ENCODE assay signal across 1 cellular context in the genomic region with DNA sequence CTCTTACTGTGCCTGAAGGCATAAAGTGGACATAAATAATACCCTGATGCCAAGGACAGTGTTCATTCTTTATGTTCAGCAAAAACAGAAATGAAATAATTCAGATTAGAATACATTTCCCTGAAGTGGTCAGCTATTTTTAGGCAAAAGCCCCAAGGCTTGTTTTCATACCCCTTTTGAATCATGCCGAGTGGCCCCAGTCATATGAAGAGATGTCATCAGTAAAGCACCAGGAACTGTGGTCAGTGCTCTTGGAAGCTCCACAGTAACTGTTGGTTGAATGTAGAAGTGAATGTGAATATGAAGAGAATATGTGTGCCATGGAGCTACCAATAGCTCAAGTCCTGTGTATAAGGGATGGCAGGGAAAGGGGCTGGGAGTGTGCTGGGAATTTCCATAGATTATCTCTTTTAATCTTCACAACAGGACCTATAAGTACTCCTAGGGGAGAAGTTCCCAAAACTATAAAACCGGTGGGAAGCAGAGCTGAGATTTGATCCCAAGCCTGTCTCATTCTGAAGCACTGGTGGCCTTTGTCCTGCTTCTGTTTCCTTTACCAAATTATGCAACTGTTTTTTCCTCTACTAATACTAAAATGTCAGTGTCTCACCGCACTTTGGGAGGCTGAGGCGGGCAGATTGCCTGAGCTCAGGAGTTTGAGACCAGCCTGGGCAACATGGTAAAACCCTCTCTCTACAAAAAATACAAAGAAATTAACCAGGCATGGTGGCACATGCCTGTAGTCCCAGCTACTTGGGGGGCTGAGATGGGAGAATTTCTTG.
TF ChIP-seq lines count a peak whose summit lies in the region.

No MANE protein-coding gene starts in this region.

TF ChIP-seq in HepG2, 621 proteins besides CTCF, POLR2A, EP300 and RAD21 (continued from another document):
- TF ChIP-seq RXRB (CRISPR knock-in tag; IDR thresholded peaks at IDR 0.05; ENCODE audit: borderline replicate concordance) (peak; percentile 43; the same call in 1 of the 2 replicates), ETV6 (CRISPR knock-in tag; conservative IDR thresholded peaks at IDR 0.05) (no peak), KMT2B (CRISPR knock-in tag; IDR thresholded peaks at IDR 0.05) (no peak), ZBTB2 (CRISPR knock-in tag; IDR thresholded peaks at IDR 0.05; ENCODE audit: low read depth) (no peak), BCL6 (CRISPR knock-in tag; IDR thresholded peaks at IDR 0.05) (no peak), ARNTL (CRISPR knock-in tag; IDR thresholded peaks at IDR 0.05) (no peak), ZNF501 (CRISPR knock-in tag; IDR thresholded peaks at IDR 0.05) (peak; percentile 60; the same call in 1 of the 2 replicates), ZNF724P (CRISPR knock-in tag; IDR thresholded peaks at IDR 0.05; ENCODE audit: borderline replicate concordance) (no peak), GFI1 (CRISPR knock-in tag; IDR thresholded peaks at IDR 0.05; ENCODE audit: borderline replicate concordance) (peak; percentile 27; the same call in 1 of the 2 replicates), PHF20 (CRISPR knock-in tag; IDR thresholded peaks at IDR 0.05) (no peak), ZBTB33 (CRISPR knock-in tag; IDR thresholded peaks at IDR 0.05) (no peak), THAP8 (CRISPR knock-in tag; IDR thresholded peaks at IDR 0.05; ENCODE audit: borderline replicate concordance) (no peak)
- TF ChIP-seq, protein P1, sequence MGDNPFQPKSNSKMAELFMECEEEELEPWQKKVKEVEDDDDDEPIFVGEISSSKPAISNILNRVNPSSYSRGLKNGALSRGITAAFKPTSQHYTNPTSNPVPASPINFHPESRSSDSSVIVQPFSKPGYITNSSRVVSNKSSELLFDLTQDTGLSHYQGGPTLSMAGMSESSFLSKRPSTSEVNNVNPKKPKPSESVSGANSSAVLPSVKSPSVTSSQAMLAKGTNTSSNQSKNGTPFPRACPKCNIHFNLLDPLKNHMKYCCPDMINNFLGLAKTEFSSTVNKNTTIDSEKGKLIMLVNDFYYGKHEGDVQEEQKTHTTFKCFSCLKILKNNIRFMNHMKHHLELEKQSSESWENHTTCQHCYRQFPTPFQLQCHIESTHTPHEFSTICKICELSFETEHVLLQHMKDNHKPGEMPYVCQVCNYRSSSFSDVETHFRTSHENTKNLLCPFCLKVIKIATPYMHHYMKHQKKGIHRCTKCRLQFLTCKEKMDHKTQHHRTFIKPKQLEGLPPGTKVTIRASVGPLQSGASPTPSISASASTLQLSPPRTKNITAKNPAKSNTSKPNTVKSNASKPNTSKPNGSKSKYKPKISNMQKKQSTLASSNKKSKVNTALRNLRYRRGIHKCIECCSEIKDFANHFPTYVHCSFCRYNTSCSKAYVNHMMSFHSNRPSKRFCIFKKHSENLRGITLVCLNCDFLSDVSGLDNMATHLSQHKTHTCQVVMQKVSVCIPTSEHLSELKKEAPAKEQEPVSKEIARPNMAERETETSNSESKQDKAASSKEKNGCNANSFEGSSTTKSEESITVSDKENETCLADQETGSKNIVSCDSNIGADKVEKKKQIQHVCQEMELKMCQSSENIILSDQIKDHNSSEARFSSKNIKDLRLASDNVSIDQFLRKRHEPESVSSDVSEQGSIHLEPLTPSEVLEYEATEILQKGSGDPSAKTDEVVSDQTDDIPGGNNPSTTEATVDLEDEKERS (CRISPR knock-in tag; IDR thresholded peaks at IDR 0.05) = no peak
- TF ChIP-seq, protein P2, sequence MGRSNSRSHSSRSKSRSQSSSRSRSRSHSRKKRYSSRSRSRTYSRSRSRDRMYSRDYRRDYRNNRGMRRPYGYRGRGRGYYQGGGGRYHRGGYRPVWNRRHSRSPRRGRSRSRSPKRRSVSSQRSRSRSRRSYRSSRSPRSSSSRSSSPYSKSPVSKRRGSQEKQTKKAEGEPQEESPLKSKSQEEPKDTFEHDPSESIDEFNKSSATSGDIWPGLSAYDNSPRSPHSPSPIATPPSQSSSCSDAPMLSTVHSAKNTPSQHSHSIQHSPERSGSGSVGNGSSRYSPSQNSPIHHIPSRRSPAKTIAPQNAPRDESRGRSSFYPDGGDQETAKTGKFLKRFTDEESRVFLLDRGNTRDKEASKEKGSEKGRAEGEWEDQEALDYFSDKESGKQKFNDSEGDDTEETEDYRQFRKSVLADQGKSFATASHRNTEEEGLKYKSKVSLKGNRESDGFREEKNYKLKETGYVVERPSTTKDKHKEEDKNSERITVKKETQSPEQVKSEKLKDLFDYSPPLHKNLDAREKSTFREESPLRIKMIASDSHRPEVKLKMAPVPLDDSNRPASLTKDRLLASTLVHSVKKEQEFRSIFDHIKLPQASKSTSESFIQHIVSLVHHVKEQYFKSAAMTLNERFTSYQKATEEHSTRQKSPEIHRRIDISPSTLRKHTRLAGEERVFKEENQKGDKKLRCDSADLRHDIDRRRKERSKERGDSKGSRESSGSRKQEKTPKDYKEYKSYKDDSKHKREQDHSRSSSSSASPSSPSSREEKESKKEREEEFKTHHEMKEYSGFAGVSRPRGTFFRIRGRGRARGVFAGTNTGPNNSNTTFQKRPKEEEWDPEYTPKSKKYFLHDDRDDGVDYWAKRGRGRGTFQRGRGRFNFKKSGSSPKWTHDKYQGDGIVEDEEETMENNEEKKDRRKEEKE (IDR thresholded peaks at IDR 0.05) = no peak
- TF ChIP-seq, protein P3, sequence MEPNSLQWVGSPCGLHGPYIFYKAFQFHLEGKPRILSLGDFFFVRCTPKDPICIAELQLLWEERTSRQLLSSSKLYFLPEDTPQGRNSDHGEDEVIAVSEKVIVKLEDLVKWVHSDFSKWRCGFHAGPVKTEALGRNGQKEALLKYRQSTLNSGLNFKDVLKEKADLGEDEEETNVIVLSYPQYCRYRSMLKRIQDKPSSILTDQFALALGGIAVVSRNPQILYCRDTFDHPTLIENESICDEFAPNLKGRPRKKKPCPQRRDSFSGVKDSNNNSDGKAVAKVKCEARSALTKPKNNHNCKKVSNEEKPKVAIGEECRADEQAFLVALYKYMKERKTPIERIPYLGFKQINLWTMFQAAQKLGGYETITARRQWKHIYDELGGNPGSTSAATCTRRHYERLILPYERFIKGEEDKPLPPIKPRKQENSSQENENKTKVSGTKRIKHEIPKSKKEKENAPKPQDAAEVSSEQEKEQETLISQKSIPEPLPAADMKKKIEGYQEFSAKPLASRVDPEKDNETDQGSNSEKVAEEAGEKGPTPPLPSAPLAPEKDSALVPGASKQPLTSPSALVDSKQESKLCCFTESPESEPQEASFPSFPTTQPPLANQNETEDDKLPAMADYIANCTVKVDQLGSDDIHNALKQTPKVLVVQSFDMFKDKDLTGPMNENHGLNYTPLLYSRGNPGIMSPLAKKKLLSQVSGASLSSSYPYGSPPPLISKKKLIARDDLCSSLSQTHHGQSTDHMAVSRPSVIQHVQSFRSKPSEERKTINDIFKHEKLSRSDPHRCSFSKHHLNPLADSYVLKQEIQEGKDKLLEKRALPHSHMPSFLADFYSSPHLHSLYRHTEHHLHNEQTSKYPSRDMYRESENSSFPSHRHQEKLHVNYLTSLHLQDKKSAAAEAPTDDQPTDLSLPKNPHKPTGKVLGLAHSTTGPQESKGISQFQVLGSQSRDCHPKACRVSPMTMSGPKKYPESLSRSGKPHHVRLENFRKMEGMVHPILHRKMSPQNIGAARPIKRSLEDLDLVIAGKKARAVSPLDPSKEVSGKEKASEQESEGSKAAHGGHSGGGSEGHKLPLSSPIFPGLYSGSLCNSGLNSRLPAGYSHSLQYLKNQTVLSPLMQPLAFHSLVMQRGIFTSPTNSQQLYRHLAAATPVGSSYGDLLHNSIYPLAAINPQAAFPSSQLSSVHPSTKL (CRISPR knock-in tag; IDR thresholded peaks at IDR 0.05) = peak; percentile 47
